In genomic region chr3:23888617-23889228, GRCh38 we compare ENCODE assay signal across 2 cellular contexts.
TF ChIP-seq lines count a peak whose summit lies in the region.

No MANE protein-coding gene starts in this region.

TF ChIP-seq in H1, 55 proteins besides CTCF, POLR2A, EP300 and RAD21:
- TF ChIP-seq SAP30 (IDR thresholded peaks at IDR 0.05; ENCODE audit: insufficient read depth, insufficient replicate concordance, low read length) (no peak), FOSL1 (IDR thresholded peaks at IDR 0.05; ENCODE audit: insufficient read depth, low read depth, low read length) (no peak), JUN (IDR thresholded peaks at IDR 0.05; ENCODE audit: low read depth, low read length) (no peak), SP1 (IDR thresholded peaks at IDR 0.05; ENCODE audit: low read depth, low read length) (no peak), GTF2F1 (IDR thresholded peaks at IDR 0.05; ENCODE audit: borderline replicate concordance, low read depth, low read length) (no peak), TEAD4 (IDR thresholded peaks at IDR 0.05; ENCODE audit: low read depth, low read length) (no peak)

TF ChIP-seq in neural cell, 6 proteins besides CTCF, POLR2A, EP300 and RAD21:
- TF ChIP-seq POLR2AphosphoS5 (IDR thresholded peaks at IDR 0.05) = no peak
- no peak for TF ChIP-seq EZH2 (IDR thresholded peaks at IDR 0.05; ENCODE audit: borderline replicate concordance, insufficient read depth, low read length, poor library complexity, severe bottlenecking)
- TF ChIP-seq MXI1 (conservative IDR thresholded peaks at IDR 0.05; ENCODE audit: poor library complexity, severe bottlenecking) = no peak
- TF ChIP-seq REST (IDR thresholded peaks at IDR 0.05; ENCODE audit: borderline replicate concordance) = no peak
- TF ChIP-seq TAF1 (IDR thresholded peaks at IDR 0.05; ENCODE audit: low read depth) = no peak
- TF ChIP-seq SMC3 (conservative IDR thresholded peaks at IDR 0.05; ENCODE audit: poor library complexity) = peak; percentile 75
TF ChIP-seq in neural cell: peak in this region for 1.
